Comparison of ENCODE assay signal across 21 cellular contexts in genomic region chr1:190663962-190664361, GRCh38.
DNase-seq lines count a peak whose midpoint lies in the region; ATAC-seq and TF ChIP-seq lines count a peak whose summit lies in the region.
"Had no signal": no experiment of that assay in that cellular context is flagged by ENCODE, and none has a peak within 500 bp of the region (broad histone marks: within the 10 kb centered on the region; RNA-seq: fewer than 3 reads in every experiment).

No MANE protein-coding gene starts in this region.

- H3K27ac ChIP-seq in OCI-LY3 (ENCODE audit: low read length) (peak overlapping the region; percentile 2; the same call in 1 of the 2 replicates), gastroesophageal sphincter (no peak overlapping the region), body of pancreas (no peak overlapping the region), right lobe of liver (no peak overlapping the region)
- no peak overlapping the region for H3K27ac ChIP-seq in CD4-positive, alpha-beta memory T cell (ENCODE audit: low read depth, low read length)
- H3K27ac ChIP-seq: 22Rv1, PC-9, SJCRH30 had no signal

- H3K9me3 ChIP-seq in OCI-LY3 (ENCODE audit: insufficient read depth, low read length), result 0 out of 2 replicates have a peak, but pooled peaks cover 3% of the 10 kb centered on the region
- H3K9me3 ChIP-seq in CD4-positive, alpha-beta memory T cell (ENCODE audit: control insufficient read depth in 1 of 2, low read length in 2 of 2), result no peaks in the 10 kb centered on the region
- no peaks in the 10 kb centered on the region for H3K9me3 ChIP-seq in gastroesophageal sphincter
- no peaks in the 10 kb centered on the region for H3K9me3 ChIP-seq in body of pancreas
- no peaks in the 10 kb centered on the region for H3K9me3 ChIP-seq in right lobe of liver
- H3K9me3 ChIP-seq: SJCRH30 had no signal

- H3K9ac ChIP-seq in OCI-LY3 (ENCODE audit: low read length), result no peak overlapping the region

- no peaks in the 10 kb centered on the region for H4K20me1 ChIP-seq in OCI-LY3 (ENCODE audit: insufficient read depth, low read length)

- peak overlapping the region; percentile 39; the same call in 1 of the 2 replicates for H2AFZ ChIP-seq in OCI-LY3 (ENCODE audit: low read depth, low read length)
- H2AFZ ChIP-seq: PC-9 had no signal

- peak overlapping the region; percentile 32 for H3K4me2 ChIP-seq in OCI-LY3 (ENCODE audit: low read length)
- H3K4me2 ChIP-seq: PC-9 had no signal

- TF ChIP-seq POLR2A in gastroesophageal sphincter (IDR thresholded peaks at IDR 0.05) (no peak), body of pancreas (IDR thresholded peaks at IDR 0.05) (no peak), right lobe of liver (IDR thresholded peaks at IDR 0.05) (no peak)

- TF ChIP-seq EP300 in gastroesophageal sphincter (IDR thresholded peaks at IDR 0.05), result no peak

- TF ChIP-seq CTCF in OCI-LY3 (IDR thresholded peaks at IDR 0.05; ENCODE audit: low read depth, low read length), result no peak
- no peak for TF ChIP-seq CTCF in gastroesophageal sphincter (IDR thresholded peaks at IDR 0.05)
- TF ChIP-seq CTCF in body of pancreas (IDR thresholded peaks at IDR 0.05), result no peak
- no peak for TF ChIP-seq CTCF in right lobe of liver (IDR thresholded peaks at IDR 0.05)

- no peak overlapping the region for H3K4me3 ChIP-seq in OCI-LY3 (ENCODE audit: low read length)
- H3K4me3 ChIP-seq in CD4-positive, alpha-beta memory T cell (ENCODE audit: low read length in 2 of 2), result no peak overlapping the region
- H3K4me3 ChIP-seq in gastroesophageal sphincter, result no peak overlapping the region
- no peak overlapping the region for H3K4me3 ChIP-seq in body of pancreas
- H3K4me3 ChIP-seq in right lobe of liver, result no peak overlapping the region
- H3K4me3 ChIP-seq: PC-9, SJCRH30 had no signal

- H3K9me3 Mint-ChIP-seq in CD4-positive, alpha-beta memory T cell, result peaks cover 0 to 11% (median 4%) of the 10 kb centered on the region in 8 donors
- H3K9me3 Mint-ChIP-seq: T-helper 1 cell treated with Interleukin-12 subunit alpha and Interleukin-12 subunit beta and Interleukin-4 antibody, amounts not matched to agents 30 μg/mL and 1 μg/mL, for 36 hours had no signal

- H3K4me1 ChIP-seq in OCI-LY3 (ENCODE audit: low read length) (peaks cover 14% of the 10 kb centered on the region), gastroesophageal sphincter (no peaks in the 10 kb centered on the region), body of pancreas (peaks cover 8% of the 10 kb centered on the region), right lobe of liver (no peaks in the 10 kb centered on the region)
- no peaks in the 10 kb centered on the region for H3K4me1 ChIP-seq in CD4-positive, alpha-beta memory T cell (ENCODE audit: insufficient read depth, low read length)
- H3K4me1 ChIP-seq: SJCRH30 had no signal

- H3K4me1 Mint-ChIP-seq in CD4-positive, alpha-beta memory T cell, result no peaks in the 10 kb centered on the region
- H3K4me1 Mint-ChIP-seq: CD14-positive monocyte had no signal

- intact Hi-C loops in CD4-positive, alpha-beta memory T cell (cut with micrococcal nuclease), result no loop called here
- intact Hi-C loops in body of pancreas (cut with DNase I) (no loop called here), right lobe of liver (cut with DNase I) (no loop called here)

- H3K36me3 Mint-ChIP-seq in CD4-positive, alpha-beta memory T cell, result no peaks in the 10 kb centered on the region
- H3K36me3 Mint-ChIP-seq: CD14-positive monocyte had no signal

- CTCF ChIA-PET in CD4-positive, alpha-beta memory T cell (lab: Charles Lee; ENCODE audit: partially characterized antibody), result no interaction called here

- POLR2A ChIA-PET in CD4-positive, alpha-beta memory T cell (lab: Charles Lee; ENCODE audit: partially characterized antibody), result no interaction called here

- H3K27me3 Mint-ChIP-seq in CD4-positive, alpha-beta memory T cell, result no peaks in the 10 kb centered on the region

- H3K79me2 ChIP-seq in OCI-LY3 (ENCODE audit: low read length), result no peaks in the 10 kb centered on the region

- no peak overlapping the region for H3K4me3 Mint-ChIP-seq in CD4-positive, alpha-beta memory T cell
- H3K4me3 Mint-ChIP-seq: CD14-positive monocyte; T-helper 1 cell treated with Interleukin-12 subunit alpha and Interleukin-12 subunit beta and Interleukin-4 antibody, amounts not matched to agents 30 μg/mL and 1 μg/mL, for 36 hours had no signal

- 92 to 100% methylated on average over 1 of the region's 1 CpG for WGBS in gastroesophageal sphincter (ENCODE audit: low coverage in 1 of 2), 2 donors
- WGBS in body of pancreas, 2 donors, result 93 to 96% methylated on average over 1 of the region's 1 CpG
- 38% methylated on average over 1 of the region's 1 CpG for WGBS in right lobe of liver (ENCODE audit: insufficient coverage, low coverage, low lambda C conversion rate, missing lambda C conversion rate)

- H3K36me3 ChIP-seq in OCI-LY3 (replicated peaks; ENCODE audit: low read depth, low read length) (no peaks in the 10 kb centered on the region), gastroesophageal sphincter (no peaks in the 10 kb centered on the region), body of pancreas (replicated peaks in 1 of 2; ENCODE audit: insufficient read depth in 1 of 2, low read depth in 2 of 2) (no peaks in the 10 kb centered on the region), right lobe of liver (no peaks in the 10 kb centered on the region)
- no peaks in the 10 kb centered on the region for H3K36me3 ChIP-seq in CD4-positive, alpha-beta memory T cell (ENCODE audit: insufficient read depth, low read length)
- H3K36me3 ChIP-seq: SJCRH30 had no signal

- H3K27me3 ChIP-seq in OCI-LY3 (ENCODE audit: low read depth, low read length) (no peaks in the 10 kb centered on the region), gastroesophageal sphincter (no peaks in the 10 kb centered on the region), body of pancreas (no peaks in the 10 kb centered on the region), right lobe of liver (no peaks in the 10 kb centered on the region)
- H3K27me3 ChIP-seq in CD4-positive, alpha-beta memory T cell (ENCODE audit: insufficient read depth, low read length), result no peaks in the 10 kb centered on the region
- H3K27me3 ChIP-seq: SJCRH30 had no signal

- ATAC-seq in GM18502 (IDR thresholded peaks at IDR 0.05; ENCODE audit: poor library complexity, unreplicated experiment) (peak; percentile 58), GM19035 (IDR thresholded peaks at IDR 0.05; ENCODE audit: unreplicated experiment) (peak; percentile 62), HG02852 (IDR thresholded peaks at IDR 0.05; ENCODE audit: unreplicated experiment) (peak; percentile 72), gastroesophageal sphincter (no peak), body of pancreas (no peak), right lobe of liver (no peak)

- DNase-seq in CD4-positive, alpha-beta memory T cell, result no peak
- no peak for DNase-seq in body of pancreas
- no peak for DNase-seq in right lobe of liver
- DNase-seq: DND-41, KBM-7, NCI-H1105 treated with DMSO at 0.1 percent for 48 hours, NCI-H1694 treated with DMSO at 0.1 percent for 48 hours, NCI-H2107, NCI-H2227 treated with DMSO at 0.1 percent for 48 hours, NCI-H510A treated with DMSO at 0.1 percent for 48 hours, NCI-H774, PC-9, SJCRH30 had no signal

- H3K27ac Mint-ChIP-seq in CD4-positive, alpha-beta memory T cell, result no peak overlapping the region
- H3K27ac Mint-ChIP-seq: CD14-positive monocyte; T-helper 1 cell treated with Interleukin-12 subunit alpha and Interleukin-12 subunit beta and Interleukin-4 antibody, amounts not matched to agents 30 μg/mL and 1 μg/mL, for 36 hours had no signal

Comparison
In these comparisons a context has a peak if more than half of its experiments do, and no peak if none do; other contexts are left out.
1. ATAC-seq: peak in GM18502 (single experiment), GM19035 (single experiment) and HG02852 (single experiment); none in gastroesophageal sphincter (single experiment), body of pancreas (single experiment) and right lobe of liver (0 of 4).